1 cellular context compared by ENCODE assay signal in the genomic region with DNA sequence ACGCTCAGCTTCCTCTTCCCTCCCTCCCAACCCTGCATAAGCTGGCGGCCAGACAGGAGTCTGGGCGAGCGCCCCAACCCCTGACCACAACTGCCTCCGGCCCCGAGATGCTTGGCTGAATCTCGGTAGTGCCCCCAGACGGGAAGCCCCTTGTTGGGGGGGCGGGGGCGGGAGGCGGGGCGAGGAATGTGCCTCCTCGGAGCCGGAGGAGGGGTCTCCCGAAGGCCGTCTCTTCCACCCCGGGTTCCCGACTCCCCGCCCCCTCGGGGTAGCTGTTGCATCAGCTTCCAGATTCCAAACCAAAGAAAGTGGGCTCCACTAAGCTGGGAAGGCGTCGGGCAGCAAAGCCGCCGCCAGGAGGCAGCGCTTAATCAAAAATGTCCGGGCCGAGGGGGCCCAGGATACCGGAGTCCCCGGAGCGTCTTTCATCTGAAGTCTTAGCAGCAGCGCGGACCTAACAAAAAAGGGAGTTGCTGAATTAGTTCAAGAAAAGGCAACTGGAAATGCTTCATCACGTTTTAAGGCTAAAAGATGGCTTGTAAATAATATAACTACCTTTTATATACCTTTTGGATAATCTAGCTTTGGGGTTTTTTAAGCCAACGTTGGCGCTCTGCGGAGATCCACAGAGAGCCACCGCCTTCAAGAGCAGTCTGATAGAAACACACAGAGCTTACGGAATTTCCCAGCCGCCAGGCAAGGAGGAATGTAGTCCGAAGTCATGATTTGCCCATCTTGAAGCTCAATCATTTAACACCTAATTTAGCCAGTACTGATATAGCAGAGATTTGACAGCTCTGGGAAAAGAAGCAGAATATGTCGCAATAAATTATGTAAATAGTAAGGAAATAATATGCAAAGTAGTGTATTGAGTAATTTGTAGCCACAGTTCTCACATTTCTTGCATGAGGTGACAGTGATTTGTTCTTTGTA.
TF ChIP-seq lines count a peak whose summit lies in the region.

No MANE protein-coding gene starts in this region.

TF ChIP-seq in HepG2, 621 proteins besides CTCF, POLR2A, EP300 and RAD21 (continued from another document and continues in another):
- TF ChIP-seq, protein P1, sequence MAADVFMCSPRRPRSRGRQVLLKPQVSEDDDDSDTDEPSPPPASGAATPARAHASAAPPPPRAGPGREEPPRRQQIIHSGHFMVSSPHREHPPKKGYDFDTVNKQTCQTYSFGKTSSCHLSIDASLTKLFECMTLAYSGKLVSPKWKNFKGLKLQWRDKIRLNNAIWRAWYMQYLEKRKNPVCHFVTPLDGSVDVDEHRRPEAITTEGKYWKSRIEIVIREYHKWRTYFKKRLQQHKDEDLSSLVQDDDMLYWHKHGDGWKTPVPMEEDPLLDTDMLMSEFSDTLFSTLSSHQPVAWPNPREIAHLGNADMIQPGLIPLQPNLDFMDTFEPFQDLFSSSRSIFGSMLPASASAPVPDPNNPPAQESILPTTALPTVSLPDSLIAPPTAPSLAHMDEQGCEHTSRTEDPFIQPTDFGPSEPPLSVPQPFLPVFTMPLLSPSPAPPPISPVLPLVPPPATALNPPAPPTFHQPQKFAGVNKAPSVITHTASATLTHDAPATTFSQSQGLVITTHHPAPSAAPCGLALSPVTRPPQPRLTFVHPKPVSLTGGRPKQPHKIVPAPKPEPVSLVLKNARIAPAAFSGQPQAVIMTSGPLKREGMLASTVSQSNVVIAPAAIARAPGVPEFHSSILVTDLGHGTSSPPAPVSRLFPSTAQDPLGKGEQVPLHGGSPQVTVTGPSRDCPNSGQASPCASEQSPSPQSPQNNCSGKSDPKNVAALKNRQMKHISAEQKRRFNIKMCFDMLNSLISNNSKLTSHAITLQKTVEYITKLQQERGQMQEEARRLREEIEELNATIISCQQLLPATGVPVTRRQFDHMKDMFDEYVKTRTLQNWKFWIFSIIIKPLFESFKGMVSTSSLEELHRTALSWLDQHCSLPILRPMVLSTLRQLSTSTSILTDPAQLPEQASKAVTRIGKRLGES (CRISPR knock-in tag; IDR thresholded peaks at IDR 0.05; ENCODE audit: borderline replicate concordance), result no peak
- peak; percentile 57 for TF ChIP-seq GABPB1 (CRISPR knock-in tag; IDR thresholded peaks at IDR 0.05)
- no peak for TF ChIP-seq ZNF263 (CRISPR knock-in tag; IDR thresholded peaks at IDR 0.05)
- no peak for TF ChIP-seq KLF13 (CRISPR knock-in tag; IDR thresholded peaks at IDR 0.05)
- no peak for TF ChIP-seq POGZ (CRISPR knock-in tag; IDR thresholded peaks at IDR 0.05)
- no peak for TF ChIP-seq ZNF572 (CRISPR knock-in tag; IDR thresholded peaks at IDR 0.05)
- 0 out of 2 replicates have a peak, but pooled peaks have one; percentile 36 for TF ChIP-seq KMT2A (CRISPR knock-in tag; IDR thresholded peaks at IDR 0.05)
- TF ChIP-seq, protein P2, sequence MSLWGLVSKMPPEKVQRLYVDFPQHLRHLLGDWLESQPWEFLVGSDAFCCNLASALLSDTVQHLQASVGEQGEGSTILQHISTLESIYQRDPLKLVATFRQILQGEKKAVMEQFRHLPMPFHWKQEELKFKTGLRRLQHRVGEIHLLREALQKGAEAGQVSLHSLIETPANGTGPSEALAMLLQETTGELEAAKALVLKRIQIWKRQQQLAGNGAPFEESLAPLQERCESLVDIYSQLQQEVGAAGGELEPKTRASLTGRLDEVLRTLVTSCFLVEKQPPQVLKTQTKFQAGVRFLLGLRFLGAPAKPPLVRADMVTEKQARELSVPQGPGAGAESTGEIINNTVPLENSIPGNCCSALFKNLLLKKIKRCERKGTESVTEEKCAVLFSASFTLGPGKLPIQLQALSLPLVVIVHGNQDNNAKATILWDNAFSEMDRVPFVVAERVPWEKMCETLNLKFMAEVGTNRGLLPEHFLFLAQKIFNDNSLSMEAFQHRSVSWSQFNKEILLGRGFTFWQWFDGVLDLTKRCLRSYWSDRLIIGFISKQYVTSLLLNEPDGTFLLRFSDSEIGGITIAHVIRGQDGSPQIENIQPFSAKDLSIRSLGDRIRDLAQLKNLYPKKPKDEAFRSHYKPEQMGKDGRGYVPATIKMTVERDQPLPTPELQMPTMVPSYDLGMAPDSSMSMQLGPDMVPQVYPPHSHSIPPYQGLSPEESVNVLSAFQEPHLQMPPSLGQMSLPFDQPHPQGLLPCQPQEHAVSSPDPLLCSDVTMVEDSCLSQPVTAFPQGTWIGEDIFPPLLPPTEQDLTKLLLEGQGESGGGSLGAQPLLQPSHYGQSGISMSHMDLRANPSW (CRISPR knock-in tag; IDR thresholded peaks at IDR 0.05; ENCODE audit: borderline replicate concordance), result no peak
- TF ChIP-seq ZSCAN29 (CRISPR knock-in tag; conservative IDR thresholded peaks at IDR 0.05), result no peak
- no peak for TF ChIP-seq GTF3A (CRISPR knock-in tag; conservative IDR thresholded peaks at IDR 0.05)
- TF ChIP-seq ZNF543 (CRISPR knock-in tag; IDR thresholded peaks at IDR 0.05), result no peak
- TF ChIP-seq, protein P3, sequence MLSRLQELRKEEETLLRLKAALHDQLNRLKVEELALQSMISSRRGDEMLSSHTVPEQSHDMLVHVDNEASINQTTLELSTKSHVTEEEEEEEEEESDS (CRISPR knock-in tag; IDR thresholded peaks at IDR 0.05; ENCODE audit: borderline replicate concordance), result no peak
- TF ChIP-seq, protein P4, sequence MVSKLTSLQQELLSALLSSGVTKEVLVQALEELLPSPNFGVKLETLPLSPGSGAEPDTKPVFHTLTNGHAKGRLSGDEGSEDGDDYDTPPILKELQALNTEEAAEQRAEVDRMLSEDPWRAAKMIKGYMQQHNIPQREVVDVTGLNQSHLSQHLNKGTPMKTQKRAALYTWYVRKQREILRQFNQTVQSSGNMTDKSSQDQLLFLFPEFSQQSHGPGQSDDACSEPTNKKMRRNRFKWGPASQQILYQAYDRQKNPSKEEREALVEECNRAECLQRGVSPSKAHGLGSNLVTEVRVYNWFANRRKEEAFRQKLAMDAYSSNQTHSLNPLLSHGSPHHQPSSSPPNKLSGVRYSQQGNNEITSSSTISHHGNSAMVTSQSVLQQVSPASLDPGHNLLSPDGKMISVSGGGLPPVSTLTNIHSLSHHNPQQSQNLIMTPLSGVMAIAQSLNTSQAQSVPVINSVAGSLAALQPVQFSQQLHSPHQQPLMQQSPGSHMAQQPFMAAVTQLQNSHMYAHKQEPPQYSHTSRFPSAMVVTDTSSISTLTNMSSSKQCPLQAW (CRISPR knock-in tag; IDR thresholded peaks at IDR 0.05), result no peak
- TF ChIP-seq CENPX (CRISPR knock-in tag; IDR thresholded peaks at IDR 0.05), result no peak
- no peak for TF ChIP-seq JARID2 (CRISPR knock-in tag; IDR thresholded peaks at IDR 0.05; ENCODE audit: insufficient replicate concordance)
- no peak for TF ChIP-seq ZNF670 (CRISPR knock-in tag; IDR thresholded peaks at IDR 0.05; ENCODE audit: borderline replicate concordance)
- TF ChIP-seq IRF2 (CRISPR knock-in tag; IDR thresholded peaks at IDR 0.05), result peak; percentile 55; the same call in 1 of the 2 replicates
- TF ChIP-seq, protein P5, sequence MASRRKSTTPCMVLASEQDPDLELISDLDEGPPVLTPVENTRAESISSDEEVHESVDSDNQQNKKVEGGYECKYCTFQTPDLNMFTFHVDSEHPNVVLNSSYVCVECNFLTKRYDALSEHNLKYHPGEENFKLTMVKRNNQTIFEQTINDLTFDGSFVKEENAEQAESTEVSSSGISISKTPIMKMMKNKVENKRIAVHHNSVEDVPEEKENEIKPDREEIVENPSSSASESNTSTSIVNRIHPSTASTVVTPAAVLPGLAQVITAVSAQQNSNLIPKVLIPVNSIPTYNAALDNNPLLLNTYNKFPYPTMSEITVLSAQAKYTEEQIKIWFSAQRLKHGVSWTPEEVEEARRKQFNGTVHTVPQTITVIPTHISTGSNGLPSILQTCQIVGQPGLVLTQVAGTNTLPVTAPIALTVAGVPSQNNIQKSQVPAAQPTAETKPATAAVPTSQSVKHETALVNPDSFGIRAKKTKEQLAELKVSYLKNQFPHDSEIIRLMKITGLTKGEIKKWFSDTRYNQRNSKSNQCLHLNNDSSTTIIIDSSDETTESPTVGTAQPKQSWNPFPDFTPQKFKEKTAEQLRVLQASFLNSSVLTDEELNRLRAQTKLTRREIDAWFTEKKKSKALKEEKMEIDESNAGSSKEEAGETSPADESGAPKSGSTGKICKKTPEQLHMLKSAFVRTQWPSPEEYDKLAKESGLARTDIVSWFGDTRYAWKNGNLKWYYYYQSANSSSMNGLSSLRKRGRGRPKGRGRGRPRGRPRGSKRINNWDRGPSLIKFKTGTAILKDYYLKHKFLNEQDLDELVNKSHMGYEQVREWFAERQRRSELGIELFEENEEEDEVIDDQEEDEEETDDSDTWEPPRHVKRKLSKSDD (CRISPR knock-in tag; IDR thresholded peaks at IDR 0.05; ENCODE audit: low read depth), result no peak
- no peak for TF ChIP-seq ZNF33A (CRISPR knock-in tag; IDR thresholded peaks at IDR 0.05; ENCODE audit: borderline replicate concordance)
- TF ChIP-seq, protein P6, sequence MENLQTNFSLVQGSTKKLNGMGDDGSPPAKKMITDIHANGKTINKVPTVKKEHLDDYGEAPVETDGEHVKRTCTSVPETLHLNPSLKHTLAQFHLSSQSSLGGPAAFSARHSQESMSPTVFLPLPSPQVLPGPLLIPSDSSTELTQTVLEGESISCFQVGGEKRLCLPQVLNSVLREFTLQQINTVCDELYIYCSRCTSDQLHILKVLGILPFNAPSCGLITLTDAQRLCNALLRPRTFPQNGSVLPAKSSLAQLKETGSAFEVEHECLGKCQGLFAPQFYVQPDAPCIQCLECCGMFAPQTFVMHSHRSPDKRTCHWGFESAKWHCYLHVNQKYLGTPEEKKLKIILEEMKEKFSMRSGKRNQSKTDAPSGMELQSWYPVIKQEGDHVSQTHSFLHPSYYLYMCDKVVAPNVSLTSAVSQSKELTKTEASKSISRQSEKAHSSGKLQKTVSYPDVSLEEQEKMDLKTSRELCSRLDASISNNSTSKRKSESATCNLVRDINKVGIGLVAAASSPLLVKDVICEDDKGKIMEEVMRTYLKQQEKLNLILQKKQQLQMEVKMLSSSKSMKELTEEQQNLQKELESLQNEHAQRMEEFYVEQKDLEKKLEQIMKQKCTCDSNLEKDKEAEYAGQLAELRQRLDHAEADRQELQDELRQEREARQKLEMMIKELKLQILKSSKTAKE (CRISPR knock-in tag; IDR thresholded peaks at IDR 0.05; ENCODE audit: borderline replicate concordance), result no peak
- TF ChIP-seq ZNF761 (CRISPR knock-in tag; conservative IDR thresholded peaks at IDR 0.05), result no peak
- TF ChIP-seq ZNF549 (CRISPR knock-in tag; IDR thresholded peaks at IDR 0.05), result peak; percentile 51; the same call in 1 of the 2 replicates
- TF ChIP-seq, protein P7, sequence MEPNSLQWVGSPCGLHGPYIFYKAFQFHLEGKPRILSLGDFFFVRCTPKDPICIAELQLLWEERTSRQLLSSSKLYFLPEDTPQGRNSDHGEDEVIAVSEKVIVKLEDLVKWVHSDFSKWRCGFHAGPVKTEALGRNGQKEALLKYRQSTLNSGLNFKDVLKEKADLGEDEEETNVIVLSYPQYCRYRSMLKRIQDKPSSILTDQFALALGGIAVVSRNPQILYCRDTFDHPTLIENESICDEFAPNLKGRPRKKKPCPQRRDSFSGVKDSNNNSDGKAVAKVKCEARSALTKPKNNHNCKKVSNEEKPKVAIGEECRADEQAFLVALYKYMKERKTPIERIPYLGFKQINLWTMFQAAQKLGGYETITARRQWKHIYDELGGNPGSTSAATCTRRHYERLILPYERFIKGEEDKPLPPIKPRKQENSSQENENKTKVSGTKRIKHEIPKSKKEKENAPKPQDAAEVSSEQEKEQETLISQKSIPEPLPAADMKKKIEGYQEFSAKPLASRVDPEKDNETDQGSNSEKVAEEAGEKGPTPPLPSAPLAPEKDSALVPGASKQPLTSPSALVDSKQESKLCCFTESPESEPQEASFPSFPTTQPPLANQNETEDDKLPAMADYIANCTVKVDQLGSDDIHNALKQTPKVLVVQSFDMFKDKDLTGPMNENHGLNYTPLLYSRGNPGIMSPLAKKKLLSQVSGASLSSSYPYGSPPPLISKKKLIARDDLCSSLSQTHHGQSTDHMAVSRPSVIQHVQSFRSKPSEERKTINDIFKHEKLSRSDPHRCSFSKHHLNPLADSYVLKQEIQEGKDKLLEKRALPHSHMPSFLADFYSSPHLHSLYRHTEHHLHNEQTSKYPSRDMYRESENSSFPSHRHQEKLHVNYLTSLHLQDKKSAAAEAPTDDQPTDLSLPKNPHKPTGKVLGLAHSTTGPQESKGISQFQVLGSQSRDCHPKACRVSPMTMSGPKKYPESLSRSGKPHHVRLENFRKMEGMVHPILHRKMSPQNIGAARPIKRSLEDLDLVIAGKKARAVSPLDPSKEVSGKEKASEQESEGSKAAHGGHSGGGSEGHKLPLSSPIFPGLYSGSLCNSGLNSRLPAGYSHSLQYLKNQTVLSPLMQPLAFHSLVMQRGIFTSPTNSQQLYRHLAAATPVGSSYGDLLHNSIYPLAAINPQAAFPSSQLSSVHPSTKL (CRISPR knock-in tag; IDR thresholded peaks at IDR 0.05), result peak; percentile 59
- TF ChIP-seq, protein P8, sequence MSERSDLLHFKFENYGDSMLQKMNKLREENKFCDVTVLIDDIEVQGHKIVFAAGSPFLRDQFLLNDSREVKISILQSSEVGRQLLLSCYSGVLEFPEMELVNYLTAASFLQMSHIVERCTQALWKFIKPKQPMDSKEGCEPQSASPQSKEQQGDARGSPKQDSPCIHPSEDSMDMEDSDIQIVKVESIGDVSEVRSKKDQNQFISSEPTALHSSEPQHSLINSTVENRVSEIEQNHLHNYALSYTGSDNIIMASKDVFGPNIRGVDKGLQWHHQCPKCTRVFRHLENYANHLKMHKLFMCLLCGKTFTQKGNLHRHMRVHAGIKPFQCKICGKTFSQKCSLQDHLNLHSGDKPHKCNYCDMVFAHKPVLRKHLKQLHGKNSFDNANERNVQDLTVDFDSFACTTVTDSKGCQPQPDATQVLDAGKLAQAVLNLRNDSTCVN (CRISPR knock-in tag; IDR thresholded peaks at IDR 0.05; ENCODE audit: borderline replicate concordance), result no peak
- no peak for TF ChIP-seq ZFP82 (CRISPR knock-in tag; IDR thresholded peaks at IDR 0.05; ENCODE audit: borderline replicate concordance)
- no peak for TF ChIP-seq PAWR (CRISPR knock-in tag; IDR thresholded peaks at IDR 0.05; ENCODE audit: borderline replicate concordance)
- no peak for TF ChIP-seq ZNF274 (CRISPR knock-in tag; IDR thresholded peaks at IDR 0.05)
- TF ChIP-seq, protein P9, sequence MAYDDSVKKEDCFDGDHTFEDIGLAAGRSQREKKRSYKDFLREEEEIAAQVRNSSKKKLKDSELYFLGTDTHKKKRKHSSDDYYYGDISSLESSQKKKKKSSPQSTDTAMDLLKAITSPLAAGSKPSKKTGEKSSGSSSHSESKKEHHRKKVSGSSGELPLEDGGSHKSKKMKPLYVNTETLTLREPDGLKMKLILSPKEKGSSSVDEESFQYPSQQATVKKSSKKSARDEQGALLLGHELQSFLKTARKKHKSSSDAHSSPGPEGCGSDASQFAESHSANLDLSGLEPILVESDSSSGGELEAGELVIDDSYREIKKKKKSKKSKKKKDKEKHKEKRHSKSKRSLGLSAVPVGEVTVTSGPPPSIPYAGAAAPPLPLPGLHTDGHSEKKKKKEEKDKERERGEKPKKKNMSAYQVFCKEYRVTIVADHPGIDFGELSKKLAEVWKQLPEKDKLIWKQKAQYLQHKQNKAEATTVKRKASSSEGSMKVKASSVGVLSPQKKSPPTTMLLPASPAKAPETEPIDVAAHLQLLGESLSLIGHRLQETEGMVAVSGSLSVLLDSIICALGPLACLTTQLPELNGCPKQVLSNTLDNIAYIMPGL (CRISPR knock-in tag; IDR thresholded peaks at IDR 0.05; ENCODE audit: borderline replicate concordance in 1 of 2, low read depth in 1 of 2), result peak; percentile 54 to 96; a peak in 3 of 4 replicates
- TF ChIP-seq ATRX (CRISPR knock-in tag; IDR thresholded peaks at IDR 0.05; ENCODE audit: borderline replicate concordance), result no peak
